1 cellular context compared by ENCODE assay signal in genomic region chr6:8085053-8085511, GRCh38.
TF ChIP-seq lines count a peak whose summit lies in the region.

No MANE protein-coding gene starts in this region.

TF ChIP-seq in HepG2, 621 proteins besides CTCF, POLR2A, EP300 and RAD21 (continued from another document and continues in another):
- TF ChIP-seq PRDM15 (CRISPR knock-in tag; IDR thresholded peaks at IDR 0.05) (no peak), JUND (CRISPR knock-in tag; IDR thresholded peaks at IDR 0.05) (peak; percentile 99), SETDB1 (CRISPR knock-in tag; IDR thresholded peaks at IDR 0.05; ENCODE audit: borderline replicate concordance) (no peak), ZNF121 (CRISPR knock-in tag; IDR thresholded peaks at IDR 0.05) (peak; percentile 97), ZBTB42 (CRISPR knock-in tag; IDR thresholded peaks at IDR 0.05) (no peak), ZNF441 (CRISPR knock-in tag; IDR thresholded peaks at IDR 0.05; ENCODE audit: borderline replicate concordance) (no peak), BRCA1 (CRISPR knock-in tag; IDR thresholded peaks at IDR 0.05) (no peak), WIZ (CRISPR knock-in tag; IDR thresholded peaks at IDR 0.05) (no peak), ZNF839 (CRISPR knock-in tag; IDR thresholded peaks at IDR 0.05; ENCODE audit: borderline replicate concordance) (no peak), ZKSCAN8 (CRISPR knock-in tag; IDR thresholded peaks at IDR 0.05; ENCODE audit: borderline replicate concordance) (peak; percentile 74; the same call in 1 of the 2 replicates), KLF6 (CRISPR knock-in tag; IDR thresholded peaks at IDR 0.05) (peak; percentile 87), ZNF207 (IDR thresholded peaks at IDR 0.05; ENCODE audit: borderline replicate concordance) (no peak), ZNF589 (CRISPR knock-in tag; conservative IDR thresholded peaks at IDR 0.05) (no peak), ATF5 (CRISPR knock-in tag; IDR thresholded peaks at IDR 0.05; ENCODE audit: low read depth) (no peak), GABPB1 (CRISPR knock-in tag; IDR thresholded peaks at IDR 0.05) (peak; percentile 55), ZNF704 (CRISPR knock-in tag; IDR thresholded peaks at IDR 0.05; ENCODE audit: borderline replicate concordance) (no peak), ZNF446 (CRISPR knock-in tag; IDR thresholded peaks at IDR 0.05) (no peak), SNAPC2 (CRISPR knock-in tag; IDR thresholded peaks at IDR 0.05) (no peak), YY1 (IDR thresholded peaks at IDR 0.05; ENCODE audit: insufficient read depth, insufficient replicate concordance, low read depth, low read length) (no peak), SIN3A (IDR thresholded peaks at IDR 0.05; ENCODE audit: borderline replicate concordance, low read depth, low read length) (no peak), KDM4B (CRISPR knock-in tag; IDR thresholded peaks at IDR 0.05) (peak; percentile 84; the same call in 1 of the 2 replicates), SIX4 (CRISPR knock-in tag; IDR thresholded peaks at IDR 0.05) (peak; percentile 70; the same call in 1 of the 2 replicates), RARG (CRISPR knock-in tag; IDR thresholded peaks at IDR 0.05; ENCODE audit: low read depth) (no peak), ZNF550 (CRISPR knock-in tag; IDR thresholded peaks at IDR 0.05; ENCODE audit: borderline replicate concordance) (no peak), XRCC5 (optimal IDR thresholded peaks at IDR 0.05; ENCODE audit: low read length) (peak; percentile 30), IKZF1 (IDR thresholded peaks at IDR 0.05) (no peak), PITX1 (CRISPR knock-in tag; IDR thresholded peaks at IDR 0.05) (peak; percentile 93), ATF6 (CRISPR knock-in tag; conservative IDR thresholded peaks at IDR 0.05) (no peak), ZNF281 (CRISPR knock-in tag; IDR thresholded peaks at IDR 0.05; ENCODE audit: borderline replicate concordance) (peak; percentile 56; the same call in 1 of the 2 replicates), ZNF788 (CRISPR knock-in tag; IDR thresholded peaks at IDR 0.05; ENCODE audit: borderline replicate concordance) (peak; percentile 89; the same call in 1 of the 2 replicates), CEBPZ (IDR thresholded peaks at IDR 0.05; ENCODE audit: low read length) (no peak), ZBTB20 (CRISPR knock-in tag; IDR thresholded peaks at IDR 0.05; ENCODE audit: borderline replicate concordance, low read depth) (peak; percentile 71; the same call in 1 of the 2 replicates), ZNF572 (CRISPR knock-in tag; IDR thresholded peaks at IDR 0.05) (no peak), ZMAT3 (CRISPR knock-in tag; conservative IDR thresholded peaks at IDR 0.05) (0 out of 2 replicates have a peak, but pooled peaks have one; percentile 47), HOXA7 (CRISPR knock-in tag; IDR thresholded peaks at IDR 0.05) (no peak)
- TF ChIP-seq, protein P1, sequence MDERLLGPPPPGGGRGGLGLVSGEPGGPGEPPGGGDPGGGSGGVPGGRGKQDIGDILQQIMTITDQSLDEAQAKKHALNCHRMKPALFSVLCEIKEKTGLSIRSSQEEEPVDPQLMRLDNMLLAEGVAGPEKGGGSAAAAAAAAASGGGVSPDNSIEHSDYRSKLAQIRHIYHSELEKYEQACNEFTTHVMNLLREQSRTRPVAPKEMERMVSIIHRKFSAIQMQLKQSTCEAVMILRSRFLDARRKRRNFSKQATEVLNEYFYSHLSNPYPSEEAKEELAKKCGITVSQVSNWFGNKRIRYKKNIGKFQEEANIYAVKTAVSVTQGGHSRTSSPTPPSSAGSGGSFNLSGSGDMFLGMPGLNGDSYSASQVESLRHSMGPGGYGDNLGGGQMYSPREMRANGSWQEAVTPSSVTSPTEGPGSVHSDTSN (CRISPR knock-in tag; IDR thresholded peaks at IDR 0.05) = no peak; the same call in 1 of the 2 replicates
- TF ChIP-seq, protein P2, sequence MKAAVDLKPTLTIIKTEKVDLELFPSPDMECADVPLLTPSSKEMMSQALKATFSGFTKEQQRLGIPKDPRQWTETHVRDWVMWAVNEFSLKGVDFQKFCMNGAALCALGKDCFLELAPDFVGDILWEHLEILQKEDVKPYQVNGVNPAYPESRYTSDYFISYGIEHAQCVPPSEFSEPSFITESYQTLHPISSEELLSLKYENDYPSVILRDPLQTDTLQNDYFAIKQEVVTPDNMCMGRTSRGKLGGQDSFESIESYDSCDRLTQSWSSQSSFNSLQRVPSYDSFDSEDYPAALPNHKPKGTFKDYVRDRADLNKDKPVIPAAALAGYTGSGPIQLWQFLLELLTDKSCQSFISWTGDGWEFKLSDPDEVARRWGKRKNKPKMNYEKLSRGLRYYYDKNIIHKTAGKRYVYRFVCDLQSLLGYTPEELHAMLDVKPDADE (CRISPR knock-in tag; IDR thresholded peaks at IDR 0.05) = no peak
- TF ChIP-seq, protein P3, sequence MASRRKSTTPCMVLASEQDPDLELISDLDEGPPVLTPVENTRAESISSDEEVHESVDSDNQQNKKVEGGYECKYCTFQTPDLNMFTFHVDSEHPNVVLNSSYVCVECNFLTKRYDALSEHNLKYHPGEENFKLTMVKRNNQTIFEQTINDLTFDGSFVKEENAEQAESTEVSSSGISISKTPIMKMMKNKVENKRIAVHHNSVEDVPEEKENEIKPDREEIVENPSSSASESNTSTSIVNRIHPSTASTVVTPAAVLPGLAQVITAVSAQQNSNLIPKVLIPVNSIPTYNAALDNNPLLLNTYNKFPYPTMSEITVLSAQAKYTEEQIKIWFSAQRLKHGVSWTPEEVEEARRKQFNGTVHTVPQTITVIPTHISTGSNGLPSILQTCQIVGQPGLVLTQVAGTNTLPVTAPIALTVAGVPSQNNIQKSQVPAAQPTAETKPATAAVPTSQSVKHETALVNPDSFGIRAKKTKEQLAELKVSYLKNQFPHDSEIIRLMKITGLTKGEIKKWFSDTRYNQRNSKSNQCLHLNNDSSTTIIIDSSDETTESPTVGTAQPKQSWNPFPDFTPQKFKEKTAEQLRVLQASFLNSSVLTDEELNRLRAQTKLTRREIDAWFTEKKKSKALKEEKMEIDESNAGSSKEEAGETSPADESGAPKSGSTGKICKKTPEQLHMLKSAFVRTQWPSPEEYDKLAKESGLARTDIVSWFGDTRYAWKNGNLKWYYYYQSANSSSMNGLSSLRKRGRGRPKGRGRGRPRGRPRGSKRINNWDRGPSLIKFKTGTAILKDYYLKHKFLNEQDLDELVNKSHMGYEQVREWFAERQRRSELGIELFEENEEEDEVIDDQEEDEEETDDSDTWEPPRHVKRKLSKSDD (CRISPR knock-in tag; IDR thresholded peaks at IDR 0.05; ENCODE audit: low read depth) = 0 out of 2 replicates have a peak, but pooled peaks have one; percentile 51
- TF ChIP-seq, protein P4, sequence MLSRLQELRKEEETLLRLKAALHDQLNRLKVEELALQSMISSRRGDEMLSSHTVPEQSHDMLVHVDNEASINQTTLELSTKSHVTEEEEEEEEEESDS (CRISPR knock-in tag; IDR thresholded peaks at IDR 0.05; ENCODE audit: borderline replicate concordance) = no peak
- TF ChIP-seq, protein P5, sequence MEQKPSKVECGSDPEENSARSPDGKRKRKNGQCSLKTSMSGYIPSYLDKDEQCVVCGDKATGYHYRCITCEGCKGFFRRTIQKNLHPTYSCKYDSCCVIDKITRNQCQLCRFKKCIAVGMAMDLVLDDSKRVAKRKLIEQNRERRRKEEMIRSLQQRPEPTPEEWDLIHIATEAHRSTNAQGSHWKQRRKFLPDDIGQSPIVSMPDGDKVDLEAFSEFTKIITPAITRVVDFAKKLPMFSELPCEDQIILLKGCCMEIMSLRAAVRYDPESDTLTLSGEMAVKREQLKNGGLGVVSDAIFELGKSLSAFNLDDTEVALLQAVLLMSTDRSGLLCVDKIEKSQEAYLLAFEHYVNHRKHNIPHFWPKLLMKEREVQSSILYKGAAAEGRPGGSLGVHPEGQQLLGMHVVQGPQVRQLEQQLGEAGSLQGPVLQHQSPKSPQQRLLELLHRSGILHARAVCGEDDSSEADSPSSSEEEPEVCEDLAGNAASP (CRISPR knock-in tag; IDR thresholded peaks at IDR 0.05; ENCODE audit: borderline replicate concordance) = peak; percentile 96; the same call in 1 of the 2 replicates
